20 cellular contexts compared by ENCODE assay signal in the genomic region with DNA sequence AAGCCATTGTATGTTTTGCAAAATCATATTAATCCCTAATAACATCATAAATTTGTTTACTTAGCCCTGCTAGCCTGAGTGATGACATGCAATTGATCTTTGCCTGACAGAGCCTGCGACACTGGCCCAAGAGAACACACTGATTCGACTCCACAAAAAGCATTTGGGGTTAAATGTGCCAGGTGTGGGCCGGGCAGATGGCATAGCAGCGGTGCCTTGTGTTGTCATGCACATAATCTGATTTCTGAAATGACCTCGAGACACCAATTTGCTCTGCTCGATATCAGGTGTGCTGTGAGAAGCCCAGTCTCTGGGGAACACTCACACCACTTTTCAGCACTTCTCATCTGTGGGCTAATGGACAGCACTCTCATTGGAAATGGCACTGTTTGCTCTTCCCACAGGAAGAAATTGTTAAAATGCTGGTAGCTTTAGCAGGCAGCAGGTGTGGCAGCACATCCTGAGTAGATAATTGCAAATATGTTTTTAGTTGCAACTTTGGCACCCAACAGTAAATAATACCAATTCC.
A peak's percentile ranks its signal among the peaks of the same experiment; 100 is the strongest.
DNase-seq lines count a peak whose midpoint lies in the region; ATAC-seq and TF ChIP-seq lines count a peak whose summit lies in the region.
"Had no signal": no experiment of that assay in that cellular context is flagged by ENCODE, and none has a peak within 500 bp of the region (broad histone marks: within the 10 kb centered on the region; RNA-seq: fewer than 3 reads in every experiment).

No MANE protein-coding gene starts in this region.

- no peaks in the 10 kb centered on the region for H3K36me3 ChIP-seq in lower lobe of right lung
- H3K36me3 ChIP-seq in breast epithelium = no peaks in the 10 kb centered on the region
- H3K36me3 ChIP-seq: brain microvascular endothelial cell had no signal

- no peak overlapping the region for H3K4me3 ChIP-seq in lower lobe of right lung
- H3K4me3 ChIP-seq in breast epithelium = no peak overlapping the region
- H3K4me3 ChIP-seq: psoas muscle had no signal

- intact Hi-C loops in lower lobe of right lung (cut with DNase I) = no loop called here
- intact Hi-C loops in breast epithelium (cut with DNase I; ENCODE audit: low total_unique reads) = no loop called here

- no peaks in the 10 kb centered on the region for H3K4me1 ChIP-seq in lower lobe of right lung
- H3K4me1 ChIP-seq in breast epithelium = no peaks in the 10 kb centered on the region
- H3K4me1 ChIP-seq: psoas muscle had no signal

- no peaks in the 10 kb centered on the region for H3K27me3 ChIP-seq in lower lobe of right lung (ENCODE audit: low read depth)
- no peaks in the 10 kb centered on the region for H3K27me3 ChIP-seq in breast epithelium
- H3K27me3 ChIP-seq: brain microvascular endothelial cell had no signal

- H3K9me3 ChIP-seq in lower lobe of right lung = no peaks in the 10 kb centered on the region
- H3K9me3 ChIP-seq in breast epithelium = no peaks in the 10 kb centered on the region
- H3K9me3 ChIP-seq: psoas muscle had no signal

- no peak for TF ChIP-seq CTCF in lower lobe of right lung (IDR thresholded peaks at IDR 0.05)
- TF ChIP-seq CTCF in breast epithelium (IDR thresholded peaks at IDR 0.05) = no peak

- ATAC-seq in lower lobe of right lung = no peak
- ATAC-seq: psoas muscle had no signal

- peak; percentile 93 for DNase-seq in DMS153 treated with DMSO at 0.1 percent for 48 hours (lab: John Stamatoyannopoulos, UW; ENCODE audit: unreplicated experiment)
- peak; percentile 61 for DNase-seq in NCI-H128 (lab: John Stamatoyannopoulos, UW; ENCODE audit: unreplicated experiment)
- peak; percentile 21 for DNase-seq in NCI-H2107 (lab: John Stamatoyannopoulos, UW)
- DNase-seq in SHP77 treated with DMSO at 0.1 percent for 48 hours (lab: John Stamatoyannopoulos, UW) = peak; percentile 44
- DNase-seq in effector CD8-positive, alpha-beta T cell (lab: John Stamatoyannopoulos, UW) = no peak
- no peak for DNase-seq in lower lobe of right lung
- no peak for DNase-seq in breast epithelium (ENCODE audit: low spot score in 2 of 2)
- DNase-seq in stimulated activated naive CD4-positive, alpha-beta T cell treated with Interleukin-2 at 50 U/mL for 16 hours (lab: John Stamatoyannopoulos, UW) = no peak
- DNase-seq: activated CD4-positive, alpha-beta T cell treated with anti-CD3 and anti-CD28 coated beads, Interleukin-2, amount 10 ng/mL, durations not matched to agents 7 days and 5 days; activated naive CD4-positive, alpha-beta T cell treated with anti-CD3 and anti-CD28 coated beads for 36 hours; brain microvascular endothelial cell; CD8-positive, alpha-beta memory T cell; H9; head of caudate nucleus; NCI-H1048; NCI-H526; psoas muscle; substantia nigra had no signal

- no peak overlapping the region for H3K27ac ChIP-seq in lower lobe of right lung
- no peak overlapping the region for H3K27ac ChIP-seq in breast epithelium
- H3K27ac ChIP-seq: brain microvascular endothelial cell, epithelial cell of prostate, HL-60, psoas muscle had no signal

- TF ChIP-seq POLR2A in breast epithelium (IDR thresholded peaks at IDR 0.05) = no peak

Comparison
In these comparisons a context has a peak if more than half of its experiments do, and no peak if none do; other contexts are left out.
1. DNase-seq: peak in DMS153 treated with DMSO at 0.1 percent for 48 hours (single experiment), NCI-H128 (single experiment), NCI-H2107 (single experiment) and SHP77 treated with DMSO at 0.1 percent for 48 hours (single experiment); none in effector CD8-positive, alpha-beta T cell (single experiment), lower lobe of right lung (single experiment), breast epithelium (0 of 2) and stimulated activated naive CD4-positive, alpha-beta T cell treated with Interleukin-2 at 50 U/mL for 16 hours (single experiment).